24 cellular contexts compared by ENCODE assay signal in the genomic region with DNA sequence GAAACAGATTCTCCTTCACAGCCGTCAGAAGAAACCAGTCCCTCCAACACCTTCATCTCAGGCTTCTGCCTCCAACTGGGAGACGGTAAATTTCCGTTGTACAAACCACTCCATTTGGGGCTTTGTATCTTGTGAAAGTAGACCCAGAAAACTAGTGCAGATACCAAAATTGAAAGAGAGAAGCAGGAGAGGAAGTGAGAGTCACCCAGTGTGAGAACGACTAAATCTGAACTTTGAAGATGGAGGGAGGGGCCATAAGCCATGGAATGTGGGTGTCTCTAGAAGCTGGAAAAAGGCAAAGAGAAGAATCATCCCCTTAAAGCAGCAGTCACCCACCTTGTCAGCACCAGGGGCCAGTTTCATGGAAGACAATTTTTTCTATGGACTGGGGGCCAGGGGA.
"Had no signal": no experiment of that assay in that cellular context is flagged by ENCODE, and none has a peak within 500 bp of the region (broad histone marks: within the 10 kb centered on the region; RNA-seq: fewer than 3 reads in every experiment).

No MANE protein-coding gene starts in this region.

- H3K27ac Mint-ChIP-seq: activated B cell treated with CpG ODN at 0.5 μM for 24 hours; activated CD4-positive, alpha-beta memory T cell treated with anti-CD3 and anti-CD28 coated beads for 36 hours; activated CD4-positive, alpha-beta T cell treated with anti-CD3 and anti-CD28 coated beads, Interleukin-2, amount 10 ng/mL, durations not matched to agents 7 days and 5 days; activated naive CD4-positive, alpha-beta T cell treated with anti-CD3 and anti-CD28 coated beads for 36 hours; activated naive CD8-positive, alpha-beta T cell; activated T-helper 17 cell treated with anti-CD3 and anti-CD28 coated beads, Interleukin-2, amount 50 U/mL, for 72 hours; brain; T-helper 1 cell treated with Interleukin-12 subunit alpha and Interleukin-12 subunit beta and Interleukin-4 antibody, amounts not matched to agents 30 μg/mL and 1 μg/mL, for 36 hours had no signal

- H3K4me3 ChIP-seq: cardiac muscle cell had no signal

- H3K36me3 Mint-ChIP-seq: activated CD4-positive, alpha-beta memory T cell treated with anti-CD3 and anti-CD28 coated beads for 36 hours; activated naive CD8-positive, alpha-beta T cell; brain had no signal

- H3K9me3 Mint-ChIP-seq: activated CD4-positive, alpha-beta T cell treated with anti-CD3 and anti-CD28 coated beads, Interleukin-2, amount 10 ng/mL, durations not matched to agents 7 days and 5 days; activated naive CD4-positive, alpha-beta T cell treated with anti-CD3 and anti-CD28 coated beads for 36 hours; activated T-cell treated with anti-CD3 and anti-CD28 coated beads, Interleukin-2, amount 50 U/mL, for 4 hours; T-helper 1 cell treated with Interleukin-12 subunit alpha and Interleukin-12 subunit beta and Interleukin-4 antibody, amounts not matched to agents 30 μg/mL and 1 μg/mL, for 36 hours had no signal

- ATAC-seq: activated T-cell treated with anti-CD3 and anti-CD28 coated beads, Interleukin-2, amount 50 U/mL, for 4 hours; activated T-helper 17 cell treated with anti-CD3 and anti-CD28 coated beads, Interleukin-2, amount 50 U/mL, for 72 hours; PC-3 had no signal

- H3K4me1 Mint-ChIP-seq: activated B cell treated with CpG ODN at 0.5 μM for 24 hours; activated CD4-positive, alpha-beta T cell treated with anti-CD3 and anti-CD28 coated beads, Interleukin-2, amount 10 ng/mL, durations not matched to agents 7 days and 5 days; activated T-helper 17 cell treated with anti-CD3 and anti-CD28 coated beads, Interleukin-2, amount 50 U/mL, for 72 hours had no signal

- H3K4me3 Mint-ChIP-seq: activated B cell treated with CpG ODN at 0.5 μM for 24 hours; activated CD4-positive, alpha-beta memory T cell treated with anti-CD3 and anti-CD28 coated beads for 36 hours; activated CD4-positive, alpha-beta T cell treated with anti-CD3 and anti-CD28 coated beads, Interleukin-2, amount 10 ng/mL, durations not matched to agents 7 days and 5 days; activated naive CD4-positive, alpha-beta T cell treated with anti-CD3 and anti-CD28 coated beads for 36 hours; activated naive CD8-positive, alpha-beta T cell; activated T-cell treated with anti-CD3 and anti-CD28 coated beads, Interleukin-2, amount 50 U/mL, for 4 hours; activated T-helper 17 cell treated with anti-CD3 and anti-CD28 coated beads, Interleukin-2, amount 50 U/mL, for 72 hours; brain; T-helper 1 cell treated with Interleukin-12 subunit alpha and Interleukin-12 subunit beta and Interleukin-4 antibody, amounts not matched to agents 30 μg/mL and 1 μg/mL, for 36 hours had no signal

- DNase-seq: activated B cell treated with CpG ODN at 0.5 μM for 24 hours; activated CD4-positive, alpha-beta memory T cell treated with anti-CD3 and anti-CD28 coated beads for 36 hours; activated CD4-positive, alpha-beta T cell treated with anti-CD3 and anti-CD28 coated beads for 1 hour; activated CD4-positive, alpha-beta T cell treated with anti-CD3 and anti-CD28 coated beads, Interleukin-2, amount 10 ng/mL, durations not matched to agents 7 days and 5 days; activated CD8-positive, alpha-beta memory T cell treated with anti-CD3 and anti-CD28 coated beads for 24 hours; activated gamma-delta T cell; activated naive CD4-positive, alpha-beta T cell treated with anti-CD3 and anti-CD28 coated beads for 36 hours; activated T-cell treated with anti-CD3 and anti-CD28 coated beads, Interleukin-2, amount 50 U/mL, for 4 hours; amygdala; NCI-H1048; NCI-H1930; NCI-H2107; NCI-H2171 treated with DMSO at 0.1 percent for 48 hours; NCI-H226; NCI-H510A; NCI-H526 treated with DMSO at 0.1 percent for 48 hours; NK-92 treated with Interleukin-12 subunit alpha and Interleukin-12 subunit beta, amount 100 ng/mL, for 24 hours; PC-3; SHP77 had no signal

- H3K27me3 Mint-ChIP-seq: activated B cell treated with CpG ODN at 0.5 μM for 24 hours; activated CD4-positive, alpha-beta memory T cell treated with anti-CD3 and anti-CD28 coated beads for 36 hours; activated CD4-positive, alpha-beta T cell treated with anti-CD3 and anti-CD28 coated beads, Interleukin-2, amount 10 ng/mL, durations not matched to agents 7 days and 5 days; activated naive CD8-positive, alpha-beta T cell; brain had no signal
